ENCODE assay signal across 1 cellular context in the genomic region with DNA sequence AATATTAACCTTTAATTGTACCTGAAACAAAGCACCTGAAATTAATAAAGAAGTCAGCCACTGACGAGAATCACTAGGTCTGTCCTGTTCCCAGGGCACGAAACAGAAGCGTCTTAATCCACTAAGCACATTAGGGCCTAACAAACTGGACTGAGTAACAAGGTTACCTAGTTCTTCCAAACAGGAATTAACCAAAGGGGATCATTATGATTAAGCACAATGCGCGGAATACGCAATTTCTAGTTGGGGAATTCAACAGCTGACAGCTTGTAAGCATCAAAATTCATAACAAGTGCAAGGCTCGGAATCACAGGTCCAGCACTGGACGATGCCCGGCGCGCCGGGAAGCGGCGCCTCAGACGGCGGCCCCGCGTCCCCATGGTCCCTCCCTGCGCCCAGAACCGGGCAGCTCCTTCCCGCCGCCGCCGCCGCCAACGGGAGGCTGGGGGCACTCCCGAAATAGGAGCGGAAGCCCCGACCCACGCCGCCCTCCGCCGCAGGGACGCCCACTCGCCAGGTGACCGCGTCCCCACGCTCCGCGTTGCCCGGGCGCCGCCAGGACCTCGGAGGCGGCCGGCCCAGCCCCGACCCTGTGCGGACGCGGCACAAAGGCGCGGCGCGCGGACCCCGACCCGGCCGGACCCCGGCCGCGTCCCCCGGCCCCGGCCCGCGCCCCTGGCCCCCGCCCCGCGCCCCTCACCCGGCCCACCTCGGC.
TF ChIP-seq lines count a peak whose summit lies in the region.

No MANE protein-coding gene starts in this region.

TF ChIP-seq in K562, 482 proteins besides CTCF, POLR2A, EP300 and RAD21 (continued from another document and continues in another):
- TF ChIP-seq, protein P1, sequence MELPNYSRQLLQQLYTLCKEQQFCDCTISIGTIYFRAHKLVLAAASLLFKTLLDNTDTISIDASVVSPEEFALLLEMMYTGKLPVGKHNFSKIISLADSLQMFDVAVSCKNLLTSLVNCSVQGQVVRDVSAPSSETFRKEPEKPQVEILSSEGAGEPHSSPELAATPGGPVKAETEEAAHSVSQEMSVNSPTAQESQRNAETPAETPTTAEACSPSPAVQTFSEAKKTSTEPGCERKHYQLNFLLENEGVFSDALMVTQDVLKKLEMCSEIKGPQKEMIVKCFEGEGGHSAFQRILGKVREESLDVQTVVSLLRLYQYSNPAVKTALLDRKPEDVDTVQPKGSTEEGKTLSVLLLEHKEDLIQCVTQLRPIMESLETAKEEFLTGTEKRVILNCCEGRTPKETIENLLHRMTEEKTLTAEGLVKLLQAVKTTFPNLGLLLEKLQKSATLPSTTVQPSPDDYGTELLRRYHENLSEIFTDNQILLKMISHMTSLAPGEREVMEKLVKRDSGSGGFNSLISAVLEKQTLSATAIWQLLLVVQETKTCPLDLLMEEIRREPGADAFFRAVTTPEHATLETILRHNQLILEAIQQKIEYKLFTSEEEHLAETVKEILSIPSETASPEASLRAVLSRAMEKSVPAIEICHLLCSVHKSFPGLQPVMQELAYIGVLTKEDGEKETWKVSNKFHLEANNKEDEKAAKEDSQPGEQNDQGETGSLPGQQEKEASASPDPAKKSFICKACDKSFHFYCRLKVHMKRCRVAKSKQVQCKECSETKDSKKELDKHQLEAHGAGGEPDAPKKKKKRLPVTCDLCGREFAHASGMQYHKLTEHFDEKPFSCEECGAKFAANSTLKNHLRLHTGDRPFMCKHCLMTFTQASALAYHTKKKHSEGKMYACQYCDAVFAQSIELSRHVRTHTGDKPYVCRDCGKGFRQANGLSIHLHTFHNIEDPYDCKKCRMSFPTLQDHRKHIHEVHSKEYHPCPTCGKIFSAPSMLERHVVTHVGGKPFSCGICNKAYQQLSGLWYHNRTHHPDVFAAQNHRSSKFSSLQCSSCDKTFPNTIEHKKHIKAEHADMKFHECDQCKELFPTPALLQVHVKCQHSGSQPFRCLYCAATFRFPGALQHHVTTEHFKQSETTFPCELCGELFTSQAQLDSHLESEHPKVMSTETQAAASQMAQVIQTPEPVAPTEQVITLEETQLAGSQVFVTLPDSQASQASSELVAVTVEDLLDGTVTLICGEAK (IDR thresholded peaks at IDR 0.05) = no peak
- TF ChIP-seq, protein P1 (CRISPR knock-in tag; IDR thresholded peaks at IDR 0.05) = no peak
- TF ChIP-seq, protein P2, sequence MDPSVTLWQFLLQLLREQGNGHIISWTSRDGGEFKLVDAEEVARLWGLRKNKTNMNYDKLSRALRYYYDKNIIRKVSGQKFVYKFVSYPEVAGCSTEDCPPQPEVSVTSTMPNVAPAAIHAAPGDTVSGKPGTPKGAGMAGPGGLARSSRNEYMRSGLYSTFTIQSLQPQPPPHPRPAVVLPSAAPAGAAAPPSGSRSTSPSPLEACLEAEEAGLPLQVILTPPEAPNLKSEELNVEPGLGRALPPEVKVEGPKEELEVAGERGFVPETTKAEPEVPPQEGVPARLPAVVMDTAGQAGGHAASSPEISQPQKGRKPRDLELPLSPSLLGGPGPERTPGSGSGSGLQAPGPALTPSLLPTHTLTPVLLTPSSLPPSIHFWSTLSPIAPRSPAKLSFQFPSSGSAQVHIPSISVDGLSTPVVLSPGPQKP (CRISPR knock-in tag; IDR thresholded peaks at IDR 0.05) = no peak
- TF ChIP-seq PML (IDR thresholded peaks at IDR 0.05; ENCODE audit: low read length) (no peak), SRF (CRISPR knock-in tag; IDR thresholded peaks at IDR 0.05) (no peak), ZNF239 (CRISPR knock-in tag; IDR thresholded peaks at IDR 0.05) (no peak), SIN3A (IDR thresholded peaks at IDR 0.05; ENCODE audit: borderline replicate concordance in 2 of 2, control insufficient read depth in 1 of 2, low read depth in 2 of 2, low read length in 2 of 2) (0 out of 4 replicates have a peak, but pooled peaks have one; percentile 20 to 37), ARNT (IDR thresholded peaks at IDR 0.05) (no peak), ZC3H11A (IDR thresholded peaks at IDR 0.05; ENCODE audit: low read depth, low read length) (no peak), IRF1 (CRISPR knock-in tag; IDR thresholded peaks at IDR 0.05; ENCODE audit: borderline replicate concordance) (no peak), PTTG1 (tag; IDR thresholded peaks at IDR 0.05; ENCODE audit: low read depth) (no peak), ZNF354B (CRISPR knock-in tag; IDR thresholded peaks at IDR 0.05) (no peak), THRAP3 (IDR thresholded peaks at IDR 0.05; ENCODE audit: borderline replicate concordance) (no peak), PRMT5 (CRISPR knock-in tag; IDR thresholded peaks at IDR 0.05) (no peak), TAF15 (IDR thresholded peaks at IDR 0.05; ENCODE audit: low read depth, low read length) (no peak), SIX5 (IDR thresholded peaks at IDR 0.05; ENCODE audit: borderline replicate concordance in 1 of 2, insufficient read depth in 1 of 2, low read depth in 1 of 2, low read length in 2 of 2) (no peak), PCBP2 (IDR thresholded peaks at IDR 0.05; ENCODE audit: low read depth, low read length, poor library complexity, severe bottlenecking) (no peak), ZNF695 (CRISPR knock-in tag; IDR thresholded peaks at IDR 0.05) (no peak), ZNF75A (CRISPR knock-in tag; IDR thresholded peaks at IDR 0.05) (no peak), MAFG (tag; conservative IDR thresholded peaks at IDR 0.05) (no peak), CREB1 (IDR thresholded peaks at IDR 0.05) (no peak), CREB1 (CRISPR knock-in tag; IDR thresholded peaks at IDR 0.05) (no peak), RBBP5 (IDR thresholded peaks at IDR 0.05; ENCODE audit: borderline replicate concordance, insufficient read depth, low read length, poor library complexity, severe bottlenecking) (peak; percentile 57), XRCC4 (IDR thresholded peaks at IDR 0.05; ENCODE audit: extremely low read depth, insufficient read depth, insufficient read length) (no peak), DIDO1 (tag; IDR thresholded peaks at IDR 0.05; ENCODE audit: low read depth) (no peak), MCM5 (IDR thresholded peaks at IDR 0.05; ENCODE audit: low read depth) (no peak), MBD1 (CRISPR knock-in tag; IDR thresholded peaks at IDR 0.05) (no peak), MEIS2 (IDR thresholded peaks at IDR 0.05; ENCODE audit: partially characterized antibody) (no peak), CBFA2T3 (IDR thresholded peaks at IDR 0.05) (no peak), FOXK1 (CRISPR knock-in tag; IDR thresholded peaks at IDR 0.05; ENCODE audit: borderline replicate concordance) (no peak), ARID3B (CRISPR knock-in tag; IDR thresholded peaks at IDR 0.05; ENCODE audit: borderline replicate concordance) (no peak), NFIC (IDR thresholded peaks at IDR 0.05) (no peak), HCFC1 (IDR thresholded peaks at IDR 0.05; ENCODE audit: low read depth, low read length) (no peak), NCOA2 (IDR thresholded peaks at IDR 0.05; ENCODE audit: partially characterized antibody in 2 of 2) (no peak), ESRRB (CRISPR knock-in tag; IDR thresholded peaks at IDR 0.05; ENCODE audit: borderline replicate concordance) (no peak), TEAD4 (IDR thresholded peaks at IDR 0.05; ENCODE audit: low read length) (0 out of 2 replicates have a peak, but pooled peaks have one; percentile 5), TEAD4 (CRISPR knock-in tag; IDR thresholded peaks at IDR 0.05; ENCODE audit: borderline replicate concordance) (no peak), ZC3H4 (CRISPR knock-in tag; IDR thresholded peaks at IDR 0.05; ENCODE audit: borderline replicate concordance) (no peak), TCF15 (CRISPR knock-in tag; IDR thresholded peaks at IDR 0.05) (no peak), CAMTA2 (CRISPR knock-in tag; conservative IDR thresholded peaks at IDR 0.05) (no peak), ZNF717 (CRISPR knock-in tag; IDR thresholded peaks at IDR 0.05) (no peak), NELFE (IDR thresholded peaks at IDR 0.05; ENCODE audit: insufficient read depth, insufficient read length) (no peak), CHCHD3 (CRISPR knock-in tag; IDR thresholded peaks at IDR 0.05) (no peak), ZFPM2 (CRISPR knock-in tag; IDR thresholded peaks at IDR 0.05) (no peak), MNT (conservative IDR thresholded peaks at IDR 0.05) (0 out of 4 replicates have a peak, but pooled peaks of 1 of the 2 experiments have one; percentile 24), NR1H2 (CRISPR knock-in tag; IDR thresholded peaks at IDR 0.05) (no peak), CBX2 (IDR thresholded peaks at IDR 0.05; ENCODE audit: insufficient read depth, low read length, poor library complexity, severe bottlenecking) (no peak)
- TF ChIP-seq, protein P3, sequence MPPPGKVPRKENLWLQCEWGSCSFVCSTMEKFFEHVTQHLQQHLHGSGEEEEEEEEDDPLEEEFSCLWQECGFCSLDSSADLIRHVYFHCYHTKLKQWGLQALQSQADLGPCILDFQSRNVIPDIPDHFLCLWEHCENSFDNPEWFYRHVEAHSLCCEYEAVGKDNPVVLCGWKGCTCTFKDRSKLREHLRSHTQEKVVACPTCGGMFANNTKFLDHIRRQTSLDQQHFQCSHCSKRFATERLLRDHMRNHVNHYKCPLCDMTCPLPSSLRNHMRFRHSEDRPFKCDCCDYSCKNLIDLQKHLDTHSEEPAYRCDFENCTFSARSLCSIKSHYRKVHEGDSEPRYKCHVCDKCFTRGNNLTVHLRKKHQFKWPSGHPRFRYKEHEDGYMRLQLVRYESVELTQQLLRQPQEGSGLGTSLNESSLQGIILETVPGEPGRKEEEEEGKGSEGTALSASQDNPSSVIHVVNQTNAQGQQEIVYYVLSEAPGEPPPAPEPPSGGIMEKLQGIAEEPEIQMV (tag; conservative IDR thresholded peaks at IDR 0.05; ENCODE audit: low read depth) = no peak
